In genomic region chr1:3681231-3681897, GRCh38 we compare ENCODE assay signal across 1 cellular context.
TF ChIP-seq lines count a peak whose summit lies in the region.

No MANE protein-coding gene starts in this region.

TF ChIP-seq in H1, 55 proteins besides CTCF, POLR2A, EP300 and RAD21:
- no peak for TF ChIP-seq BRCA1 (IDR thresholded peaks at IDR 0.05; ENCODE audit: low read depth, low read length)
- TF ChIP-seq ASH2L (IDR thresholded peaks at IDR 0.05; ENCODE audit: low read length), result no peak
- no peak for TF ChIP-seq RNF2 (IDR thresholded peaks at IDR 0.05; ENCODE audit: borderline replicate concordance, low read depth, low read length, missing control alignments, poor library complexity, severe bottlenecking)
- no peak for TF ChIP-seq SP2 (IDR thresholded peaks at IDR 0.05; ENCODE audit: low read length)
- TF ChIP-seq USF2 (IDR thresholded peaks at IDR 0.05; ENCODE audit: low read length), result no peak
- TF ChIP-seq RBBP5 (IDR thresholded peaks at IDR 0.05; ENCODE audit: borderline replicate concordance, low read depth, low read length), result no peak
- TF ChIP-seq TCF12 (IDR thresholded peaks at IDR 0.05; ENCODE audit: low read depth, low read length), result no peak
- TF ChIP-seq, protein P1, sequence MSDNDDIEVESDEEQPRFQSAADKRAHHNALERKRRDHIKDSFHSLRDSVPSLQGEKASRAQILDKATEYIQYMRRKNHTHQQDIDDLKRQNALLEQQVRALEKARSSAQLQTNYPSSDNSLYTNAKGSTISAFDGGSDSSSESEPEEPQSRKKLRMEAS (IDR thresholded peaks at IDR 0.05), result no peak
- TF ChIP-seq YY1 (IDR thresholded peaks at IDR 0.05; ENCODE audit: low read depth, low read length), result no peak
- TF ChIP-seq KDM1A (IDR thresholded peaks at IDR 0.05; ENCODE audit: borderline replicate concordance, low read length), result no peak
- TF ChIP-seq SUZ12 (IDR thresholded peaks at IDR 0.05; ENCODE audit: low read length), result no peak
TF ChIP-seq in H1: peak in this region for 0.
